Comparison of ENCODE assay signal across 16 cellular contexts in genomic region chr12:52519826-52520662, GRCh38. TPM values are rescaled to one million over a fixed set of nuclear protein-coding genes. Genes with fewer than 3 reads are reported as not detected.
DNase-seq lines count a peak whose midpoint lies in the region; ATAC-seq and TF ChIP-seq lines count a peak whose summit lies in the region.
"Had no signal": no experiment of that assay in that cellular context is flagged by ENCODE, and none has a peak within 500 bp of the region (broad histone marks: within the 10 kb centered on the region; RNA-seq: fewer than 3 reads in every experiment).

TSS of gene KRT5 (minus strand) at chr12:52520394. CDS start at chr12:52520296, 98 bp downstream.

- intact Hi-C loops in PC-3 (cut with micrococcal nuclease), result no loop called here
- intact Hi-C loops in mammary epithelial cell (cut with micrococcal nuclease), result loop anchor here (1.0 to 10.0 kb wide), 8 partner anchors 26 to 465 kb away; partner anchors contain the start of genes KRT3, KRT6B and KRT7

- H4K20me1 ChIP-seq in PC-3 (ENCODE audit: low read length), result no peaks in the 10 kb centered on the region
- peaks cover 11% of the 10 kb centered on the region for H4K20me1 ChIP-seq in mammary epithelial cell (ENCODE audit: insufficient read depth, low read length)
- H4K20me1 ChIP-seq: BLaER1 treated with 17β-estradiol and CSF1 and Interleukin-3, amounts not matched to agents 10 nM and 100 nM had no signal

- no peaks in the 10 kb centered on the region for H3K9me2 ChIP-seq in PC-3 (replicated peaks; ENCODE audit: low read length)

- dilution Hi-C loops in mammary epithelial cell (cut with HindIII; ENCODE audit: low sequenced_read_pairs), result no loop called here

- H3K9me3 ChIP-seq in PC-3 (ENCODE audit: low read length), result no peaks in the 10 kb centered on the region
- H3K9me3 ChIP-seq in mammary epithelial cell (replicated peaks; ENCODE audit: insufficient read depth, low read length), result no peaks in the 10 kb centered on the region
- H3K9me3 ChIP-seq: BLaER1 treated with 17β-estradiol and CSF1 and Interleukin-3, amounts not matched to agents 10 nM and 100 nM; heart right ventricle had no signal

- H3K36me3 Mint-ChIP-seq in stimulated activated naive B cell treated with anti-CD40 and anti-IgM and Interleukin-4, amounts not matched to agents 10 μg/mL and 1 μg/mL and 100 μg/mL, for 72 hours, result no peaks in the 10 kb centered on the region

- H3K4me1 Mint-ChIP-seq in stimulated activated naive B cell treated with anti-CD40 and anti-IgM and Interleukin-4, amounts not matched to agents 10 μg/mL and 1 μg/mL and 100 μg/mL, for 72 hours, result no peaks in the 10 kb centered on the region

- no peaks in the 10 kb centered on the region for H3K36me3 ChIP-seq in PC-3 (ENCODE audit: low read depth, low read length)
- peaks cover 35% of the 10 kb centered on the region for H3K36me3 ChIP-seq in mammary epithelial cell (ENCODE audit: insufficient read depth, low read length)
- H3K36me3 ChIP-seq: BLaER1 treated with 17β-estradiol and CSF1 and Interleukin-3, amounts not matched to agents 10 nM and 100 nM; heart right ventricle had no signal

- peak within 1 kb of the TSS; percentile 42; the same call in 1 of the 2 replicates for H3K4me2 ChIP-seq in PC-3 (ENCODE audit: low read length)
- peak within 1 kb of the TSS; percentile 79 for H3K4me2 ChIP-seq in mammary epithelial cell (ENCODE audit: insufficient read depth, low read depth, low read length)
- H3K4me2 ChIP-seq: BLaER1 treated with 17β-estradiol and CSF1 and Interleukin-3, amounts not matched to agents 10 nM and 100 nM had no signal

- TF ChIP-seq CTCF in PC-3 (conservative IDR thresholded peaks at IDR 0.05; ENCODE audit: low read depth, low read length), result no peak
- TF ChIP-seq CTCF in mammary epithelial cell (conservative IDR thresholded peaks at IDR 0.05 in 1 of 2, IDR thresholded peaks at IDR 0.05 in 1 of 2; ENCODE audit: extremely low read depth in 1 of 2, insufficient read depth in 1 of 2, low read depth in 1 of 2, low read length in 2 of 2), result no peak

- no peak for ATAC-seq in PC-3
- ATAC-seq in stimulated activated naive B cell treated with anti-CD40 and anti-IgM and Interleukin-4, amounts not matched to agents 10 μg/mL and 1 μg/mL and 100 μg/mL, for 72 hours (replicated peaks), result no peak
- ATAC-seq: SK-N-SH treated with all-trans-retinoic acid at 6 μM for 48 hours; stimulated activated naive CD8-positive, alpha-beta T cell treated with anti-CD3 and anti-CD28 coated beads, Interleukin-15, amount 100 ng/mL, for 72 hours had no signal

- BruUV-seq in PC-3 (replicated peaks; lab: Mats Ljungman, UMichigan) (no TSS peak), mammary epithelial cell (replicated peaks; lab: Mats Ljungman, UMichigan) (no TSS peak)

- no peaks in the 10 kb centered on the region for H3K9me3 Mint-ChIP-seq in stimulated activated naive B cell treated with anti-CD40 and anti-IgM and Interleukin-4, amounts not matched to agents 10 μg/mL and 1 μg/mL and 100 μg/mL, for 72 hours
- H3K9me3 Mint-ChIP-seq: stimulated activated naive CD8-positive, alpha-beta T cell treated with anti-CD3 and anti-CD28 coated beads, Interleukin-15, amount 100 ng/mL, for 72 hours had no signal

- H3F3A ChIP-seq in PC-3 (ENCODE audit: low read length, unreplicated experiment), result no peaks in the 10 kb centered on the region

- H3K4me3 ChIP-seq in PC-3 (ENCODE audit: low read length) (no peak within 1 kb of the TSS), mammary epithelial cell (replicated peaks in 1 of 3; ENCODE audit: insufficient read depth in 1 of 3, low read depth in 2 of 3, low read length in 3 of 3) (peak within 1 kb of the TSS; percentile 66 to 94 (median 79))
- H3K4me3 ChIP-seq: BLaER1 treated with 17β-estradiol and CSF1 and Interleukin-3, amounts not matched to agents 10 nM and 100 nM; heart right ventricle had no signal

- DNase-seq in PC-3 (no peak), mammary epithelial cell (peak; percentile 99), NCI-H524 treated with DMSO at 0.1 percent for 48 hours (lab: John Stamatoyannopoulos, UW) (no peak), ACHN (no peak)
- no peak for DNase-seq in stimulated activated naive B cell treated with anti-CD40 and anti-IgM and Interleukin-4, amounts not matched to agents 10 μg/mL and 1 μg/mL and 100 μg/mL, for 72 hours
- DNase-seq in activated T-cell treated with anti-CD3 and anti-CD28 coated beads, Interleukin-2, amount 50 U/mL, for 48 hours, result no peak
- DNase-seq: activated CD4-positive, alpha-beta T cell treated with anti-CD3 and anti-CD28 coated beads, Interleukin-2, amount 50 U/mL, for 48 hours; activated effector memory CD4-positive, alpha-beta T cell treated with Interleukin-2 at 50 U/mL for 16 hours; amniotic stem cell; heart right ventricle; kidney glomerular epithelial cell; NCI-H446; stimulated activated naive CD8-positive, alpha-beta T cell treated with anti-CD3 and anti-CD28 coated beads, Interleukin-15, amount 100 ng/mL, for 72 hours had no signal

- in situ Hi-C loops in mammary epithelial cell (cut with MboI; ENCODE audit: low sequenced_read_pairs in 2 of 2), result loop anchor here (5.0 to 10.0 kb wide), 5 partner anchors 78 to 375 kb away; no protein-coding TSS in a partner anchor
- in situ Hi-C loops in ACHN (cut with HindIII; ENCODE audit: low pct_ligation_motif_present, low pct_unique_long_range_greater_than_20kb, low sequenced_read_pairs), result no loop called here

- WGBS in mammary epithelial cell (ENCODE audit: low coverage, missing lambda C conversion rate), result 0% methylated on average over 26 of the region's 29 CpGs

- no peak within 1 kb of the TSS for H2AFZ ChIP-seq in PC-3 (ENCODE audit: low read length)
- no peak within 1 kb of the TSS for H2AFZ ChIP-seq in mammary epithelial cell (ENCODE audit: low read depth, low read length)

- H3K27ac Mint-ChIP-seq in stimulated activated naive B cell treated with anti-CD40 and anti-IgM and Interleukin-4, amounts not matched to agents 10 μg/mL and 1 μg/mL and 100 μg/mL, for 72 hours, result peak within 1 kb of the TSS; percentile 11

- CTCF ChIA-PET in PC-3 (lab: Charles Lee), result no interaction called here
- CTCF ChIA-PET in mammary epithelial cell (lab: Charles Lee; ENCODE audit: low non-redundant PET), result interaction anchor here (0.6 to 1.0 kb wide), 3 partner anchors 35 to 124 kb away, joined by 3 to 6 read pairs (median 4); no protein-coding TSS in a partner anchor

- H3K9ac ChIP-seq in PC-3 (ENCODE audit: low read length), result no peak within 1 kb of the TSS
- peak within 1 kb of the TSS; percentile 98 for H3K9ac ChIP-seq in mammary epithelial cell (ENCODE audit: insufficient read depth, low read length)
- H3K9ac ChIP-seq: BLaER1 treated with 17β-estradiol and CSF1 and Interleukin-3, amounts not matched to agents 10 nM and 100 nM had no signal

- H3K27ac ChIP-seq in PC-3 (ENCODE audit: low read length), result no peak within 1 kb of the TSS
- peak within 1 kb of the TSS; percentile 99 for H3K27ac ChIP-seq in mammary epithelial cell (ENCODE audit: insufficient read depth, low read depth, low read length)
- peak within 1 kb of the TSS; percentile 21 for H3K27ac ChIP-seq in layer of hippocampus (ENCODE audit: low read depth, low read length)
- H3K27ac ChIP-seq: BLaER1 treated with 17β-estradiol and CSF1 and Interleukin-3, amounts not matched to agents 10 nM and 100 nM; heart right ventricle had no signal

- POLR2A ChIA-PET in PC-3 (lab: Charles Lee; ENCODE audit: unreplicated experiment), result no interaction called here

- H3K27me3 ChIP-seq in PC-3 (ENCODE audit: low read length) (no peaks in the 10 kb centered on the region), mammary epithelial cell (ENCODE audit: insufficient read depth, low read length) (no peaks in the 10 kb centered on the region), layer of hippocampus (ENCODE audit: control insufficient read depth, insufficient read depth, low read length) (no peaks in the 10 kb centered on the region)
- H3K27me3 ChIP-seq: BLaER1 treated with 17β-estradiol and CSF1 and Interleukin-3, amounts not matched to agents 10 nM and 100 nM had no signal

- peaks cover 3 to 5% of the 10 kb centered on the region in 2 donors for H3K27me3 Mint-ChIP-seq in stimulated activated naive B cell treated with anti-CD40 and anti-IgM and Interleukin-4, amounts not matched to agents 10 μg/mL and 1 μg/mL and 100 μg/mL, for 72 hours

- H3K4me1 ChIP-seq in PC-3 (ENCODE audit: insufficient read depth, low read length) (peaks cover 27% of the 10 kb centered on the region), mammary epithelial cell (ENCODE audit: insufficient read depth, low read length) (peaks cover 59% of the 10 kb centered on the region)
- H3K4me1 ChIP-seq: heart right ventricle had no signal

- no peak within 1 kb of the TSS for H3K4me3 Mint-ChIP-seq in stimulated activated naive B cell treated with anti-CD40 and anti-IgM and Interleukin-4, amounts not matched to agents 10 μg/mL and 1 μg/mL and 100 μg/mL, for 72 hours
- H3K4me3 Mint-ChIP-seq: stimulated activated naive CD8-positive, alpha-beta T cell treated with anti-CD3 and anti-CD28 coated beads, Interleukin-15, amount 100 ng/mL, for 72 hours had no signal

- no peaks in the 10 kb centered on the region for H3K79me2 ChIP-seq in PC-3 (ENCODE audit: low read length)
- peaks cover 51% of the 10 kb centered on the region for H3K79me2 ChIP-seq in mammary epithelial cell (ENCODE audit: insufficient read depth, low read length)

RNA-seq across cellular contexts. Expression of gene KRT5, which starts in this region (rescaled TPM):
- total RNA-seq in PC-3 (2014; rRNA removed), result not detected in 2 replicates
- 1,000 to 10,000 TPM; 7,365 to 9,297 TPM for total RNA-seq in mammary epithelial cell
- polyA plus RNA-seq in mammary epithelial cell, result 8,158 TPM
- 8,553 TPM for polyA minus RNA-seq in mammary epithelial cell

Comparison
In these comparisons a context has a peak if more than half of its experiments do, and no peak if none do; other contexts are left out.
1. RNA of gene KRT5 (total RNA-seq): 7,365 to 9,297 TPM in mammary epithelial cell; not detected in PC-3; every median in the first group is over 1,000 times any median in the second.